8 cellular contexts compared by ENCODE assay signal in genomic region chr15:78437762-78438594, GRCh38. TPM values are rescaled to one million over a fixed set of nuclear protein-coding genes. Genes with fewer than 3 reads are reported as not detected.
DNase-seq lines count a peak whose midpoint lies in the region; ATAC-seq, FAIRE-seq and TF ChIP-seq lines count a peak whose summit lies in the region.

A gene with protein sequence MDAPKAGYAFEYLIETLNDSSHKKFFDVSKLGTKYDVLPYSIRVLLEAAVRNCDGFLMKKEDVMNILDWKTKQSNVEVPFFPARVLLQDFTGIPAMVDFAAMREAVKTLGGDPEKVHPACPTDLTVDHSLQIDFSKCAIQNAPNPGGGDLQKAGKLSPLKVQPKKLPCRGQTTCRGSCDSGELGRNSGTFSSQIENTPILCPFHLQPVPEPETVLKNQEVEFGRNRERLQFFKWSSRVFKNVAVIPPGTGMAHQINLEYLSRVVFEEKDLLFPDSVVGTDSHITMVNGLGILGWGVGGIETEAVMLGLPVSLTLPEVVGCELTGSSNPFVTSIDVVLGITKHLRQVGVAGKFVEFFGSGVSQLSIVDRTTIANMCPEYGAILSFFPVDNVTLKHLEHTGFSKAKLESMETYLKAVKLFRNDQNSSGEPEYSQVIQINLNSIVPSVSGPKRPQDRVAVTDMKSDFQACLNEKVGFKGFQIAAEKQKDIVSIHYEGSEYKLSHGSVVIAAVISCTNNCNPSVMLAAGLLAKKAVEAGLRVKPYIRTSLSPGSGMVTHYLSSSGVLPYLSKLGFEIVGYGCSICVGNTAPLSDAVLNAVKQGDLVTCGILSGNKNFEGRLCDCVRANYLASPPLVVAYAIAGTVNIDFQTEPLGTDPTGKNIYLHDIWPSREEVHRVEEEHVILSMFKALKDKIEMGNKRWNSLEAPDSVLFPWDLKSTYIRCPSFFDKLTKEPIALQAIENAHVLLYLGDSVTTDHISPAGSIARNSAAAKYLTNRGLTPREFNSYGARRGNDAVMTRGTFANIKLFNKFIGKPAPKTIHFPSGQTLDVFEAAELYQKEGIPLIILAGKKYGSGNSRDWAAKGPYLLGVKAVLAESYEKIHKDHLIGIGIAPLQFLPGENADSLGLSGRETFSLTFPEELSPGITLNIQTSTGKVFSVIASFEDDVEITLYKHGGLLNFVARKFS (plus strand): TSS chr15:78438216. CDS start chr15:78438338, 122 bp downstream.

- H3K9ac ChIP-seq in adipocyte (ENCODE audit: low read length), result peak within 1 kb of the TSS; percentile 100

- peak within 1 kb of the TSS; percentile 65 to 88 (median 76) for H3K27ac ChIP-seq in pancreas
- H3K27ac ChIP-seq in tibial artery, result peak within 1 kb of the TSS; percentile 95 to 96

- DNase-seq in GM12865 (ENCODE audit: low read depth) (peak; percentile 98), NCI-H1436 (lab: John Stamatoyannopoulos, UW) (peak; percentile 98), T follicular helper cell (ENCODE audit: low read depth) (peak; percentile 97), adipocyte (ENCODE audit: low read depth) (peak; percentile 100), Right ventricle myocardium superior (peak; percentile 99), pancreas (peak; percentile 96 to 99 (median 97)), tibial artery (peak; percentile 98 to 99)

- H3K36me3 ChIP-seq in adipocyte (ENCODE audit: control insufficient read depth, insufficient read depth, low read length, severe bottlenecking) (peaks cover 36% of the 10 kb centered on the region), pancreas (peaks cover 0 to 3% (median 0%) of the 10 kb centered on the region in 3 donors), tibial artery (peaks cover 6 to 24% (median 22%) of the 10 kb centered on the region in 3 donors)

- intact Hi-C loops in Right ventricle myocardium superior (cut with DNase I), result no loop called here
- intact Hi-C loops in pancreas (cut with DNase I), result no loop called here
- intact Hi-C loops in tibial artery (cut with DNase I; ENCODE audit: low total_unique reads), result no loop called here

- peak; percentile 91 for ATAC-seq in HG02798 (IDR thresholded peaks at IDR 0.05; ENCODE audit: poor library complexity, unreplicated experiment)
- ATAC-seq in Right ventricle myocardium superior (ENCODE audit: poor library complexity), result peak; percentile 97
- ATAC-seq in pancreas, result peak; percentile 94 to 98 (median 96)

- peak within 1 kb of the TSS; percentile 83 for H3K4me3 ChIP-seq in GM12865 (ENCODE audit: low read depth, low read length)
- peak within 1 kb of the TSS; percentile 98 for H3K4me3 ChIP-seq in adipocyte (ENCODE audit: low read length)
- H3K4me3 ChIP-seq in pancreas, result peak within 1 kb of the TSS; percentile 78 to 98 (median 96)
- peak within 1 kb of the TSS; percentile 85 to 93 for H3K4me3 ChIP-seq in tibial artery

- H3K27me3 ChIP-seq in adipocyte (replicated peaks; ENCODE audit: control insufficient read depth, insufficient read depth, low read length), result no peaks in the 10 kb centered on the region
- H3K27me3 ChIP-seq in pancreas, result no peaks in the 10 kb centered on the region
- H3K27me3 ChIP-seq in tibial artery, result no peaks in the 10 kb centered on the region

- FAIRE-seq in pancreas (lab: Jason Lieb, UNC), result peak; percentile 61

- TF ChIP-seq CTCF in GM12865 (IDR thresholded peaks at IDR 0.05; ENCODE audit: insufficient read depth, low read depth, low read length, missing control alignments) (no peak), pancreas (IDR thresholded peaks at IDR 0.05) (no peak), tibial artery (IDR thresholded peaks at IDR 0.05) (no peak)

- WGBS in pancreas, 2 donors, result 1% methylated on average over 71 to 77 of the region's 77 CpGs

- H3K9me3 ChIP-seq in adipocyte (ENCODE audit: control insufficient read depth, low read length) (no peaks in the 10 kb centered on the region), pancreas (no peaks in the 10 kb centered on the region), tibial artery (no peaks in the 10 kb centered on the region)

- H3K4me1 ChIP-seq in adipocyte (ENCODE audit: control insufficient read depth, insufficient read depth, low read length), result peaks cover 39% of the 10 kb centered on the region
- peaks cover 18 to 35% (median 32%) of the 10 kb centered on the region in 3 donors for H3K4me1 ChIP-seq in pancreas
- peaks cover 0 to 43% (median 29%) of the 10 kb centered on the region in 4 donors for H3K4me1 ChIP-seq in tibial artery

RNA-seq across cellular contexts. Expression of the gene that starts here (rescaled TPM):
- total RNA-seq in Right ventricle myocardium superior (24.8 TPM), pancreas (10 to 100 TPM; 18.2 to 34.0 (median 22.3) TPM)
- 1 to 10 TPM; 5.7 to 7.8 TPM for polyA plus RNA-seq in pancreas

Comparison
In these comparisons a context has a peak if more than half of its experiments do, and no peak if none do; other contexts are left out.
1. Peak in every context shown above with its lines: DNase-seq, ATAC-seq, H3K4me3 ChIP-seq and H3K27ac ChIP-seq.